ENCODE assay signal across 1 cellular context in genomic region chr16:3143598-3144330, GRCh38.
TF ChIP-seq lines count a peak whose summit lies in the region.

No MANE protein-coding gene starts in this region.

TF ChIP-seq in K562, 482 proteins besides CTCF, POLR2A, EP300 and RAD21:
- TF ChIP-seq SIX5 (IDR thresholded peaks at IDR 0.05; ENCODE audit: borderline replicate concordance in 1 of 2, insufficient read depth in 1 of 2, low read depth in 1 of 2, low read length in 2 of 2) (no peak), ESRRB (CRISPR knock-in tag; IDR thresholded peaks at IDR 0.05; ENCODE audit: borderline replicate concordance) (no peak), REST (CRISPR knock-in tag; IDR thresholded peaks at IDR 0.05; ENCODE audit: low read depth) (no peak)
